In the genomic region with DNA sequence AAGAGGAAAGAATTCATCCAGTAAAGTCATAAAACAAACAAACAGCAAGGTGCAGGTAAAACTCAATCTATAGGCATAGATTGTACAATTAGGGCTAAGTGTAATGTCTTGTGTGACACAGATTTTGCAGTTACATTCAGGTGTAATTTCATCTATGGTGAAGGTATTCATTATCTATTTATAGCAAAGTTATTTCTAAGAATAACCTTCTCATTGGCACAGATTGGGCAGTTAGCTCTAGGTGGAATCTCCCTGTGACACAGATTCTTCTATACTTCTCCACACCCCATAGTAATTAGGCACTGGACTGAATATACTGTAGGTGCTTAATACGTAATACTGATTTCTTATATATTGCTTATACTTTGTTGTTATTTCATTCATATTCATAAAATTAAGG, we compare ENCODE assay signal across 1 cellular context.
TF ChIP-seq lines count a peak whose summit lies in the region.

No MANE protein-coding gene starts in this region.

TF ChIP-seq in GM12878, 131 proteins besides CTCF, POLR2A, EP300 and RAD21 (continued from another document):
- TF ChIP-seq, protein P1, sequence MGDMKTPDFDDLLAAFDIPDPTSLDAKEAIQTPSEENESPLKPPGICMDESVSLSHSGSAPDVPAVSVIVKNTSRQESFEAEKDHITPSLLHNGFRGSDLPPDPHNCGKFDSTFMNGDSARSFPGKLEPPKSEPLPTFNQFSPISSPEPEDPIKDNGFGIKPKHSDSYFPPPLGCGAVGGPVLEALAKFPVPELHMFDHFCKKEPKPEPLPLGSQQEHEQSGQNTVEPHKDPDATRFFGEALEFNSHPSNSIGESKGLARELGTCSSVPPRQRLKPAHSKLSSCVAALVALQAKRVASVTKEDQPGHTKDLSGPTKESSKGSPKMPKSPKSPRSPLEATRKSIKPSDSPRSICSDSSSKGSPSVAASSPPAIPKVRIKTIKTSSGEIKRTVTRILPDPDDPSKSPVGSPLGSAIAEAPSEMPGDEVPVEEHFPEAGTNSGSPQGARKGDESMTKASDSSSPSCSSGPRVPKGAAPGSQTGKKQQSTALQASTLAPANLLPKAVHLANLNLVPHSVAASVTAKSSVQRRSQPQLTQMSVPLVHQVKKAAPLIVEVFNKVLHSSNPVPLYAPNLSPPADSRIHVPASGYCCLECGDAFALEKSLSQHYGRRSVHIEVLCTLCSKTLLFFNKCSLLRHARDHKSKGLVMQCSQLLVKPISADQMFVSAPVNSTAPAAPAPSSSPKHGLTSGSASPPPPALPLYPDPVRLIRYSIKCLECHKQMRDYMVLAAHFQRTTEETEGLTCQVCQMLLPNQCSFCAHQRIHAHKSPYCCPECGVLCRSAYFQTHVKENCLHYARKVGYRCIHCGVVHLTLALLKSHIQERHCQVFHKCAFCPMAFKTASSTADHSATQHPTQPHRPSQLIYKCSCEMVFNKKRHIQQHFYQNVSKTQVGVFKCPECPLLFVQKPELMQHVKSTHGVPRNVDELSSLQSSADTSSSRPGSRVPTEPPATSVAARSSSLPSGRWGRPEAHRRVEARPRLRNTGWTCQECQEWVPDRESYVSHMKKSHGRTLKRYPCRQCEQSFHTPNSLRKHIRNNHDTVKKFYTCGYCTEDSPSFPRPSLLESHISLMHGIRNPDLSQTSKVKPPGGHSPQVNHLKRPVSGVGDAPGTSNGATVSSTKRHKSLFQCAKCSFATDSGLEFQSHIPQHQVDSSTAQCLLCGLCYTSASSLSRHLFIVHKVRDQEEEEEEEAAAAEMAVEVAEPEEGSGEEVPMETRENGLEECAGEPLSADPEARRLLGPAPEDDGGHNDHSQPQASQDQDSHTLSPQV (IDR thresholded peaks at IDR 0.05) = no peak
- TF ChIP-seq, protein P2, sequence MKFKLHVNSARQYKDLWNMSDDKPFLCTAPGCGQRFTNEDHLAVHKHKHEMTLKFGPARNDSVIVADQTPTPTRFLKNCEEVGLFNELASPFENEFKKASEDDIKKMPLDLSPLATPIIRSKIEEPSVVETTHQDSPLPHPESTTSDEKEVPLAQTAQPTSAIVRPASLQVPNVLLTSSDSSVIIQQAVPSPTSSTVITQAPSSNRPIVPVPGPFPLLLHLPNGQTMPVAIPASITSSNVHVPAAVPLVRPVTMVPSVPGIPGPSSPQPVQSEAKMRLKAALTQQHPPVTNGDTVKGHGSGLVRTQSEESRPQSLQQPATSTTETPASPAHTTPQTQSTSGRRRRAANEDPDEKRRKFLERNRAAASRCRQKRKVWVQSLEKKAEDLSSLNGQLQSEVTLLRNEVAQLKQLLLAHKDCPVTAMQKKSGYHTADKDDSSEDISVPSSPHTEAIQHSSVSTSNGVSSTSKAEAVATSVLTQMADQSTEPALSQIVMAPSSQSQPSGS (IDR thresholded peaks at IDR 0.05; ENCODE audit: low read length) = no peak
- TF ChIP-seq CREB1 (IDR thresholded peaks at IDR 0.05; ENCODE audit: low read depth) (no peak), TCF12 (IDR thresholded peaks at IDR 0.05; ENCODE audit: low read depth, low read length) (no peak), FOXK2 (IDR thresholded peaks at IDR 0.05) (no peak), NFYA (IDR thresholded peaks at IDR 0.05; ENCODE audit: borderline replicate concordance, low read depth, low read length) (no peak), MEF2A (IDR thresholded peaks at IDR 0.05; ENCODE audit: insufficient read depth, low read depth, low read length) (no peak), CHD4 (IDR thresholded peaks at IDR 0.05) (no peak), PML (IDR thresholded peaks at IDR 0.05; ENCODE audit: low read length) (no peak), ZBED1 (IDR thresholded peaks at IDR 0.05; ENCODE audit: borderline replicate concordance) (no peak)
- TF ChIP-seq, protein P3, sequence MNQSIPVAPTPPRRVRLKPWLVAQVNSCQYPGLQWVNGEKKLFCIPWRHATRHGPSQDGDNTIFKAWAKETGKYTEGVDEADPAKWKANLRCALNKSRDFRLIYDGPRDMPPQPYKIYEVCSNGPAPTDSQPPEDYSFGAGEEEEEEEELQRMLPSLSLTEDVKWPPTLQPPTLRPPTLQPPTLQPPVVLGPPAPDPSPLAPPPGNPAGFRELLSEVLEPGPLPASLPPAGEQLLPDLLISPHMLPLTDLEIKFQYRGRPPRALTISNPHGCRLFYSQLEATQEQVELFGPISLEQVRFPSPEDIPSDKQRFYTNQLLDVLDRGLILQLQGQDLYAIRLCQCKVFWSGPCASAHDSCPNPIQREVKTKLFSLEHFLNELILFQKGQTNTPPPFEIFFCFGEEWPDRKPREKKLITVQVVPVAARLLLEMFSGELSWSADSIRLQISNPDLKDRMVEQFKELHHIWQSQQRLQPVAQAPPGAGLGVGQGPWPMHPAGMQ (IDR thresholded peaks at IDR 0.05; ENCODE audit: borderline replicate concordance) = no peak
